Comparison of ENCODE assay signal across 12 cellular contexts in genomic region chr6:165183496-165184140, GRCh38.
"Had no signal": no experiment of that assay in that cellular context is flagged by ENCODE, and none has a peak within 500 bp of the region (broad histone marks: within the 10 kb centered on the region; RNA-seq: fewer than 3 reads in every experiment).

No MANE protein-coding gene starts in this region.

- DNase-seq: activated CD4-positive, CD25-positive, alpha-beta regulatory T cell treated with anti-CD3 and anti-CD28 coated beads, Interleukin-2, amount 50 U/mL, for 72 hours; activated naive CD4-positive, alpha-beta T cell treated with Interleukin-2 at 50 U/mL for 16 hours; aorta; glutamatergic neuron; left ventricle myocardium superior; natural killer cell; stimulated activated CD4-positive, alpha-beta T cell treated with anti-CD3 and anti-CD28 coated beads, Interleukin-4, amount 100 ng/mL, for 4 hours; stimulated activated CD8-positive, alpha-beta memory T cell treated with anti-CD3 and anti-CD28 coated beads, Interleukin-4, amount 100 ng/mL, for 48 hours; T-cell; T-helper 9 cell had no signal

- H3K27ac ChIP-seq: skin epidermis, thoracic aorta had no signal

- H3K4me3 ChIP-seq: skin epidermis, thoracic aorta had no signal

- H3K9me3 ChIP-seq: thoracic aorta had no signal

- ATAC-seq: natural killer cell, T-cell had no signal

- H3K36me3 ChIP-seq: thoracic aorta had no signal
